In genomic region chr2:180980943-180981898, GRCh38 we compare ENCODE assay signal across 8 cellular contexts. TPM values are rescaled to one million over a fixed set of nuclear protein-coding genes. Genes with fewer than 3 reads are reported as not detected.
DNase-seq lines count a peak whose midpoint lies in the region; ATAC-seq, FAIRE-seq and TF ChIP-seq lines count a peak whose summit lies in the region.

No MANE protein-coding gene starts in this region.

- no peak for TF ChIP-seq RAD21 in HCT116 (IDR thresholded peaks at IDR 0.05; ENCODE audit: low read depth)

- no peaks in the 10 kb centered on the region for H3K9me3 Mint-ChIP-seq in activated naive CD8-positive, alpha-beta T cell treated with anti-CD3 and anti-CD28 coated beads for 36 hours

- H3K4me3 ChIP-seq in HCT116 (replicated peaks in 1 of 2; ENCODE audit: low read depth in 1 of 2, low read length in 2 of 2) (peak overlapping the region; percentile 87 to 88), heart right ventricle (peak overlapping the region; percentile 62 to 85 (median 72)), pancreas (peak overlapping the region; percentile 14 to 72 (median 56))

- intact Hi-C loops in HCT116 (cut with micrococcal nuclease): loop anchor here (1.0 to 2.0 kb wide), 2 partner anchors 77 to 460 kb away; no protein-coding TSS in a partner anchor
- intact Hi-C loops in heart right ventricle (cut with DNase I): loop anchor here in 1 of 10 donors (5.0 kb wide), 1 partner anchor 911 kb away; the partner anchor contains the start of gene ITPRID2
- intact Hi-C loops in pancreas (cut with DNase I): no loop called here

- H3K4me2 ChIP-seq in HCT116 (ENCODE audit: low read length): peak overlapping the region; percentile 93

- H3K27ac ChIP-seq in HCT116 (ENCODE audit: low read depth, low read length) (peak overlapping the region; percentile 55), heart right ventricle (peak overlapping the region; percentile 61 to 92 (median 83)), pancreas (peak overlapping the region in 3 of 4 donors; percentile 63 to 90 (median 70))

- peaks cover 43% of the 10 kb centered on the region for H3K4me1 Mint-ChIP-seq in activated naive CD8-positive, alpha-beta T cell treated with anti-CD3 and anti-CD28 coated beads for 36 hours

- TF ChIP-seq CTCF in HCT116 (IDR thresholded peaks at IDR 0.05 in 2 of 3, conservative IDR thresholded peaks at IDR 0.05 in 1 of 3; ENCODE audit: borderline replicate concordance in 1 of 3, insufficient read depth in 1 of 3, low read depth in 2 of 3, low read length in 2 of 3) (no peak), heart right ventricle (IDR thresholded peaks at IDR 0.05) (no peak), pancreas (IDR thresholded peaks at IDR 0.05) (no peak)

- TSS peak; percentile 52 for BruUV-seq in HCT116 (replicated peaks; lab: Mats Ljungman, UMichigan)

- peaks cover 19% of the 10 kb centered on the region for H3K36me3 Mint-ChIP-seq in activated naive CD8-positive, alpha-beta T cell treated with anti-CD3 and anti-CD28 coated beads for 36 hours

- no peak overlapping the region for H2AFZ ChIP-seq in HCT116 (ENCODE audit: low read depth, low read length, poor library complexity, severe bottlenecking)

- CTCF ChIA-PET in HCT116 (lab: Charles Lee): interaction anchor here (0.5 to 1.7 kb wide), 9 partner anchors 11 to 857 kb away, joined by 3 to 13 read pairs (median 4); no protein-coding TSS in a partner anchor

- RAD21 ChIA-PET in HCT116 (lab: Charles Lee; ENCODE audit: low non-redundant PET in 1 of 2, low total read pairs in 2 of 2, uncharacterized antibody in 2 of 2, unreplicated experiment in 2 of 2): interaction anchor here in 1 of 2 experiments (0.7 kb wide), 1 partner anchor 29 kb away, joined by 5 read pairs; no protein-coding TSS in a partner anchor

- H3K27me3 ChIP-seq in HCT116 (ENCODE audit: insufficient read depth, low read length) (no peaks in the 10 kb centered on the region), heart right ventricle (no peaks in the 10 kb centered on the region), pancreas (no peaks in the 10 kb centered on the region)

- no peaks in the 10 kb centered on the region; the same call in 1 of the 2 replicates for H4K20me1 ChIP-seq in HCT116 (ENCODE audit: insufficient read depth)

- DNase-seq in ELR (ENCODE audit: low read depth): peak; percentile 66
- DNase-seq in HCT116 (ENCODE audit: low read depth, low spot score): no peak
- DNase-seq in NOMO-1 (lab: John Stamatoyannopoulos, UW; ENCODE audit: unreplicated experiment in 2 of 2): peak; percentile 34 to 36
- no peak for DNase-seq in activated naive CD8-positive, alpha-beta T cell treated with anti-CD3 and anti-CD28 coated beads for 36 hours
- peak; percentile 11 to 14 for DNase-seq in heart right ventricle
- DNase-seq in pancreas: peak in 4 of 6 donors; percentile 16 to 73 (median 26)
- no peak for DNase-seq in GF-D8 (lab: John Stamatoyannopoulos, UW)

- POLR2A ChIA-PET in HCT116 (lab: Charles Lee): interaction anchor here (0.7 kb wide), 1 partner anchor 743 kb away, joined by 5 read pairs; no protein-coding TSS in a partner anchor

- ATAC-seq in HCT116 (peak; percentile 21), heart right ventricle (peak in 4 of 8 donors; percentile 4 to 33 (median 16)), pancreas (no peak), HG03460 (IDR thresholded peaks at IDR 0.05; ENCODE audit: unreplicated experiment) (no peak)

- 0% methylated on average over 52 to 73 of the region's 81 CpGs for WGBS in heart right ventricle, 2 donors
- WGBS in pancreas, 2 donors: 0 to 1% methylated on average over 48 to 81 of the region's 81 CpGs

- H3K79me2 ChIP-seq in HCT116 (ENCODE audit: insufficient read depth, low read length): peaks cover 51% of the 10 kb centered on the region

- H3K27me3 Mint-ChIP-seq in activated naive CD8-positive, alpha-beta T cell treated with anti-CD3 and anti-CD28 coated beads for 36 hours: peaks cover 3% of the 10 kb centered on the region

- H3K4me1 ChIP-seq in HCT116 (ENCODE audit: control insufficient read depth in 1 of 2, insufficient read depth in 2 of 2, low read length in 2 of 2) (peaks cover 19 to 34% of the 10 kb centered on the region in 2 experiments; a peak in 3 of 4 replicates), heart right ventricle (peaks cover 3 to 57% (median 47%) of the 10 kb centered on the region in 9 donors), pancreas (peaks cover 14 to 37% (median 32%) of the 10 kb centered on the region in 3 donors)

- peak overlapping the region; percentile 96 for H3K27ac Mint-ChIP-seq in activated naive CD8-positive, alpha-beta T cell treated with anti-CD3 and anti-CD28 coated beads for 36 hours

- no peak for FAIRE-seq in pancreas (lab: Jason Lieb, UNC)

- H3K9ac ChIP-seq in HCT116 (ENCODE audit: low read length): peak overlapping the region; percentile 85

- peaks cover 0 to 13% of the 10 kb centered on the region in 2 experiments; a peak in 1 of 4 replicates for H3K36me3 ChIP-seq in HCT116 (ENCODE audit: control insufficient read depth in 1 of 2, insufficient read depth in 2 of 2, low read length in 2 of 2)
- H3K36me3 ChIP-seq in heart right ventricle: peaks cover 0 to 23% (median 0%) of the 10 kb centered on the region in 9 donors
- H3K36me3 ChIP-seq in pancreas: no peaks in the 10 kb centered on the region

- H3K9me2 ChIP-seq in HCT116 (ENCODE audit: insufficient read depth): no peaks in the 10 kb centered on the region

- H3K9me3 ChIP-seq in HCT116 (ENCODE audit: control insufficient read depth in 1 of 2, insufficient read depth in 1 of 2, low read depth in 1 of 2, low read length in 2 of 2) (no peaks in the 10 kb centered on the region), heart right ventricle (no peaks in the 10 kb centered on the region), pancreas (no peaks in the 10 kb centered on the region)

- no peak for TF ChIP-seq POLR2A in HCT116 (IDR thresholded peaks at IDR 0.05; ENCODE audit: borderline replicate concordance, extremely low read depth, insufficient read depth, insufficient read length)

- peak overlapping the region; percentile 98 for H3K4me3 Mint-ChIP-seq in activated naive CD8-positive, alpha-beta T cell treated with anti-CD3 and anti-CD28 coated beads for 36 hours

TF ChIP-seq in HCT116, 20 proteins besides CTCF, POLR2A, EP300 and RAD21:
- TF ChIP-seq EGR1 (IDR thresholded peaks at IDR 0.05; ENCODE audit: low read depth) (no peak), ZFX (IDR thresholded peaks at IDR 0.05) (0 out of 2 replicates have a peak, but pooled peaks have one; percentile 25)

RNA-seq across cellular contexts. Expression of gene UBE2E3, which starts 0.8 kb away (rescaled TPM):
- total RNA-seq in HCT116 (2021; ENCODE audit: unreplicated experiment) (64.2 TPM), heart right ventricle (10 to 100 TPM; 41.9 to 59.1 (median 54.9) TPM), pancreas (10 to 100 TPM; 21.1 to 36.5 (median 31.2) TPM)
- 38.2 and 59.6 TPM in 2 replicates for polyA plus RNA-seq in HCT116 (2012)
- total RNA-seq in activated naive CD8-positive, alpha-beta T cell treated with anti-CD3 and anti-CD28 coated beads for 36 hours: 10 to 100 TPM; 30.2 to 34.6 TPM
- polyA plus RNA-seq in heart right ventricle (10 to 100 TPM; 26.3 to 58.2 TPM), pancreas (10 to 100 TPM; 23.0 to 42.7 TPM)

Comparison
In these comparisons a context has a peak if more than half of its experiments do, and no peak if none do; other contexts are left out.
1. DNase-seq: peak in ELR (single experiment), NOMO-1 (2 of 2), heart right ventricle (2 of 2) and pancreas (4 of 6); none in HCT116 (single experiment), activated naive CD8-positive, alpha-beta T cell treated with anti-CD3 and anti-CD28 coated beads for 36 hours (single experiment) and GF-D8 (single experiment).
2. Peak in every context shown above with its lines, with median percentiles within 50 percentile points of each other: H3K27ac ChIP-seq and H3K4me3 ChIP-seq.